ENCODE assay signal across 8 cellular contexts in genomic region chr11:34192481-34193401, GRCh38.
A peak's percentile ranks its signal among the peaks of the same experiment; 100 is the strongest.
DNase-seq lines count a peak whose midpoint lies in the region; ATAC-seq and TF ChIP-seq lines count a peak whose summit lies in the region.

No MANE protein-coding gene starts in this region.

- no peak for TF ChIP-seq POLR2A in adrenal gland (IDR thresholded peaks at IDR 0.05)

- DNase-seq in BJ (ENCODE audit: low read depth) (peak; percentile 88), adrenal gland (peak; percentile 66 to 88 (median 85)), iris pigment epithelial cell (ENCODE audit: low read depth) (peak; percentile 93), tibial artery (peak; percentile 71 to 87), NCI-H82 (lab: John Stamatoyannopoulos, UW) (no peak)

- H3K9ac ChIP-seq in HUES48 (ENCODE audit: low read depth, low read length): no peak overlapping the region

- H3K36me3 ChIP-seq in BJ (ENCODE audit: control insufficient read depth, insufficient read depth, low read length) (no peaks in the 10 kb centered on the region; the same call in 1 of the 2 replicates), HUES48 (ENCODE audit: control insufficient read depth, insufficient read depth, low read length) (no peaks in the 10 kb centered on the region), adrenal gland (replicated peaks in 1 of 2) (no peaks in the 10 kb centered on the region), tibial artery (peaks cover 0 to 10% (median 6%) of the 10 kb centered on the region in 3 donors)

- intact Hi-C loops in adrenal gland (cut with DNase I): no loop called here
- intact Hi-C loops in tibial artery (cut with DNase I; ENCODE audit: low total_unique reads): no loop called here

- no peaks in the 10 kb centered on the region for H3K27me3 ChIP-seq in BJ (ENCODE audit: control insufficient read depth, insufficient read depth, low read length)
- no peaks in the 10 kb centered on the region for H3K27me3 ChIP-seq in HUES48 (ENCODE audit: control insufficient read depth, insufficient read depth, low read length)
- H3K27me3 ChIP-seq in adrenal gland: no peaks in the 10 kb centered on the region
- no peaks in the 10 kb centered on the region for H3K27me3 ChIP-seq in tibial artery

- TF ChIP-seq CTCF in BJ (IDR thresholded peaks at IDR 0.05; ENCODE audit: insufficient read depth, low read depth, low read length) (no peak), adrenal gland (IDR thresholded peaks at IDR 0.05) (no peak), tibial artery (IDR thresholded peaks at IDR 0.05) (no peak)

- 59 to 70% (median 62%) methylated on average over 7 to 14 of the region's 14 CpGs for WGBS in adrenal gland, 4 donors

- 0 out of 2 replicates have a peak overlapping the region, but pooled peaks have one; percentile 9 for H3K4me3 ChIP-seq in BJ (ENCODE audit: low read depth, low read length)
- H3K4me3 ChIP-seq in HUES48 (ENCODE audit: low read depth, low read length): no peak overlapping the region
- H3K4me3 ChIP-seq in adrenal gland: no peak overlapping the region
- H3K4me3 ChIP-seq in tibial artery: peak overlapping the region; percentile 21 to 38

- POLR2A ChIA-PET in BJ (lab: Charles Lee): no interaction called here

- H3K9me3 ChIP-seq in HUES48 (ENCODE audit: control insufficient read depth, insufficient read depth, low read length): no peaks in the 10 kb centered on the region
- H3K9me3 ChIP-seq in adrenal gland (replicated peaks in 1 of 3): no peaks in the 10 kb centered on the region
- H3K9me3 ChIP-seq in tibial artery: no peaks in the 10 kb centered on the region

- H3K4me1 ChIP-seq in HUES48 (ENCODE audit: control insufficient read depth, insufficient read depth, low read length): peaks cover 38% of the 10 kb centered on the region
- H3K4me1 ChIP-seq in adrenal gland (replicated peaks in 1 of 2): peaks cover 0 to 14% of the 10 kb centered on the region in 2 donors
- H3K4me1 ChIP-seq in tibial artery: peaks cover 0 to 30% (median 13%) of the 10 kb centered on the region in 4 donors

- peak overlapping the region; percentile 60 for H3K27ac ChIP-seq in HUES48 (ENCODE audit: low read depth, low read length)
- peak overlapping the region in 4 of 5 donors; percentile 37 to 64 (median 51) for H3K27ac ChIP-seq in adrenal gland
- peak overlapping the region; percentile 74 to 77 for H3K27ac ChIP-seq in tibial artery

- no peak for ATAC-seq in HG03097 (IDR thresholded peaks at IDR 0.05; ENCODE audit: low FRiP score, unreplicated experiment)
- ATAC-seq in HG02840 (IDR thresholded peaks at IDR 0.05; ENCODE audit: low FRiP score, unreplicated experiment): no peak

- CTCF ChIA-PET in BJ (lab: Yijun Ruan, JAX): interaction anchor here (0.9 to 1.4 kb wide), 2 partner anchors 18 to 131 kb away, joined by 3 read pairs; no protein-coding TSS in a partner anchor

Comparison
In these comparisons a context has a peak if more than half of its experiments do, and no peak if none do; other contexts are left out.
1. H3K4me3 ChIP-seq: peak in BJ (single experiment) and tibial artery (2 of 2); none in HUES48 (single experiment) and adrenal gland (0 of 4).
2. Peak in every context shown above with its lines, with median percentiles within 50 percentile points of each other: H3K27ac ChIP-seq.